ENCODE assay signal across 19 cellular contexts in genomic region chr18:13163167-13163927, GRCh38.
"Had no signal": no experiment of that assay in that cellular context is flagged by ENCODE, and none has a peak within 500 bp of the region (broad histone marks: within the 10 kb centered on the region; RNA-seq: fewer than 3 reads in every experiment).

No MANE protein-coding gene starts in this region.

- H3K4me1 ChIP-seq: adrenal gland, body of pancreas, gastrocnemius medialis, heart left ventricle, left ventricle myocardium inferior, neural progenitor cell, pancreas, upper lobe of right lung had no signal

- DNase-seq: activated CD4-positive, alpha-beta memory T cell treated with anti-CD3 and anti-CD28 coated beads, Interleukin-2, amount 10 ng/mL, durations not matched to agents 7 days and 5 days; activated CD4-positive, alpha-beta T cell treated with anti-CD3 and anti-CD28 coated beads for 4 hours; activated effector memory CD4-positive, alpha-beta T cell treated with Interleukin-2 at 50 U/mL for 16 hours; activated naive CD4-positive, alpha-beta T cell treated with anti-CD3 and anti-CD28 coated beads, Interleukin-2, amount 50 U/mL, for 16 hours; activated T-cell treated with anti-CD3 and anti-CD28 coated beads, Interleukin-2, amount 50 U/mL, for 4 hours; adrenal gland; body of pancreas; central memory CD4-positive, alpha-beta T cell; effector memory CD4-positive, alpha-beta T cell; gastrocnemius medialis; heart left ventricle; left ventricle myocardium inferior; naive B cell; pancreas; small intestine; stimulated activated naive CD8-positive, alpha-beta T cell treated with anti-CD3 and anti-CD28 coated beads, Interleukin-15, amount 100 ng/mL, for 72 hours; upper lobe of right lung had no signal

- H3K4me3 ChIP-seq: adrenal gland, body of pancreas, gastrocnemius medialis, heart left ventricle, left ventricle myocardium inferior, neural progenitor cell, pancreas, upper lobe of right lung had no signal

- H3K9me3 ChIP-seq: body of pancreas, gastrocnemius medialis, pancreas had no signal

- ATAC-seq: activated T-cell treated with anti-CD3 and anti-CD28 coated beads, Interleukin-2, amount 50 U/mL, for 4 hours; body of pancreas; gastrocnemius medialis; heart left ventricle; pancreas; stimulated activated naive CD8-positive, alpha-beta T cell treated with anti-CD3 and anti-CD28 coated beads, Interleukin-15, amount 100 ng/mL, for 72 hours; upper lobe of right lung; WTC11 had no signal

- H3K27me3 ChIP-seq: adrenal gland, body of pancreas, gastrocnemius medialis, heart left ventricle, neural progenitor cell, pancreas, upper lobe of right lung had no signal

- H3K36me3 ChIP-seq: adrenal gland, gastrocnemius medialis, heart left ventricle, left ventricle myocardium inferior, neural progenitor cell, pancreas, upper lobe of right lung had no signal

- H3K27ac ChIP-seq: adrenal gland, body of pancreas, gastrocnemius medialis, heart left ventricle, left ventricle myocardium inferior, neural progenitor cell, pancreas, upper lobe of right lung had no signal
